ENCODE assay signal across 29 cellular contexts in the genomic region with DNA sequence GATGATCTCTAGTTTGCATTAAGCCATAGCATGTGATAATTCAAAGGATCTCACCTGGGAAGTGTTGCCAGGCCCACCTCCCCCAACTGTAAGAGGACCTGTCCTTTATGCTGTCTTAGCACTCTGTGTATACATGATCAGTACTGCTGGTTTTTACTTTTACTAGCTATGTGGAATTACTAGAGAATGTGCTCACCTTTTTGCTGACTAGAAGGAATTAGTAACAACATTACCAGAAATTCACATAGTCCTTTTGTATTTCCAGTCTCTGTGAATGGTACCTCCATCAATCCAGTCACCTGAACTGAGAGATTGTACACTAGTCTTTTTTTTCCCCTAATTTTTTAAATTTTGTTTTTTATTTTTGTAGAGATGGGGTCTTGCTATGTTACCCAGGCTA. TPM values are rescaled to one million over a fixed set of nuclear protein-coding genes. Genes with fewer than 3 reads are reported as not detected.
DNase-seq lines count a peak whose midpoint lies in the region; ATAC-seq, FAIRE-seq and TF ChIP-seq lines count a peak whose summit lies in the region.
"Had no signal": no experiment of that assay in that cellular context is flagged by ENCODE, and none has a peak within 500 bp of the region (broad histone marks: within the 10 kb centered on the region; RNA-seq: fewer than 3 reads in every experiment).

No MANE protein-coding gene starts in this region.

- H3K4me2 ChIP-seq in mammary epithelial cell (ENCODE audit: insufficient read depth, low read depth, low read length) (no peak overlapping the region), A549 (no peak overlapping the region)
- H3K4me2 ChIP-seq: BLaER1 had no signal

- DNase-seq in mammary epithelial cell (no peak), MCF 10A (ENCODE audit: unreplicated experiment) (no peak), A549 (ENCODE audit: low read depth in 1 of 2, low spot score in 1 of 2) (no peak), T-helper 17 cell (no peak), HEK293T (ENCODE audit: extremely low spot score) (no peak), ascending aorta (ENCODE audit: low spot score in 2 of 2) (no peak)
- DNase-seq: ACHN; BE2C; C1 segment of cervical spinal cord; CD4-positive, alpha-beta memory T cell; CD4-positive, CD25-positive, alpha-beta regulatory T cell; CD8-positive, alpha-beta memory T cell; COR-L47; DMS 273 treated with DMSO at 0.1 percent for 48 hours; DMS153; DMS53; DMS79; DND-41; EL; GDM1 had no signal

- no peak overlapping the region for H3K27ac Mint-ChIP-seq in MCF 10A (ENCODE audit: low read depth, unreplicated experiment)
- peak overlapping the region; percentile 30 for H3K27ac Mint-ChIP-seq in T-helper 17 cell
- H3K27ac Mint-ChIP-seq: CD14-positive monocyte; CD4-positive, CD25-positive, alpha-beta regulatory T cell had no signal

- H3K27me3 Mint-ChIP-seq in MCF 10A (ENCODE audit: insufficient read depth, unreplicated experiment), result no peaks in the 10 kb centered on the region
- no peaks in the 10 kb centered on the region for H3K27me3 Mint-ChIP-seq in T-helper 17 cell
- H3K27me3 Mint-ChIP-seq: CD4-positive, alpha-beta memory T cell; CD4-positive, CD25-positive, alpha-beta regulatory T cell; CD8-positive, alpha-beta memory T cell had no signal

- TF ChIP-seq CTCF in mammary epithelial cell (conservative IDR thresholded peaks at IDR 0.05 in 1 of 2, IDR thresholded peaks at IDR 0.05 in 1 of 2; ENCODE audit: extremely low read depth in 1 of 2, insufficient read depth in 1 of 2, low read depth in 1 of 2, low read length in 2 of 2) (no peak), MCF 10A (IDR thresholded peaks at IDR 0.05; ENCODE audit: unreplicated experiment) (no peak), A549 (IDR thresholded peaks at IDR 0.05) (no peak), ascending aorta (IDR thresholded peaks at IDR 0.05) (no peak)

- POLR2A ChIA-PET in MCF 10A (lab: Yijun Ruan, JAX) (no interaction called here), A549 (lab: Yijun Ruan, JAX) (no interaction called here), HEK293T (lab: Yijun Ruan, JAX) (no interaction called here)

- no peak overlapping the region for H2AFZ ChIP-seq in mammary epithelial cell (ENCODE audit: low read depth, low read length)

- CTCF ChIA-PET in mammary epithelial cell (lab: Charles Lee; ENCODE audit: low non-redundant PET) (no interaction called here), MCF 10A (lab: Yijun Ruan, JAX) (interaction anchor here (1.0 kb wide), 1 partner anchor 14 kb away, joined by 4 read pairs; no protein-coding TSS in a partner anchor), A549 (lab: Yijun Ruan, JAX) (no interaction called here), HEK293T (lab: Yijun Ruan, JAX) (interaction anchor here (0.6 to 0.7 kb wide), 2 partner anchors 34 to 37 kb away, joined by 3 read pairs; no protein-coding TSS in a partner anchor)

- FAIRE-seq in A549 (lab: Jason Lieb, UNC), result no peak
- FAIRE-seq: GM12878, GM12892, GM18507 had no signal

- in situ Hi-C loops in mammary epithelial cell (cut with MboI; ENCODE audit: low sequenced_read_pairs in 2 of 2), result no loop called here

- H3K4me1 Mint-ChIP-seq in MCF 10A (ENCODE audit: insufficient read depth, unreplicated experiment) (no peaks in the 10 kb centered on the region), T-helper 17 cell (peaks cover 12% of the 10 kb centered on the region)
- H3K4me1 Mint-ChIP-seq: CD14-positive monocyte; CD8-positive, alpha-beta memory T cell had no signal

- no peaks in the 10 kb centered on the region for H3K36me3 ChIP-seq in mammary epithelial cell (ENCODE audit: insufficient read depth, low read length)
- peaks cover 0 to 10% of the 10 kb centered on the region in 2 donors for H3K36me3 ChIP-seq in ascending aorta
- H3K36me3 ChIP-seq: BE2C had no signal

- no peak for TF ChIP-seq RAD21 in A549 (conservative IDR thresholded peaks at IDR 0.05 in 1 of 2, IDR thresholded peaks at IDR 0.05 in 1 of 2)

- BruUV-seq in mammary epithelial cell (replicated peaks; lab: Mats Ljungman, UMichigan), result no TSS peak
- no TSS peak for BruUV-seq in MCF 10A (replicated peaks; lab: Mats Ljungman, UMichigan)

- peak overlapping the region; percentile 17 for H3K9ac ChIP-seq in mammary epithelial cell (ENCODE audit: insufficient read depth, low read length)
- H3K9ac ChIP-seq: BLaER1 had no signal

- H3K9me3 Mint-ChIP-seq in MCF 10A (ENCODE audit: unreplicated experiment), result no peaks in the 10 kb centered on the region
- H3K9me3 Mint-ChIP-seq: CD4-positive, alpha-beta memory T cell; CD4-positive, CD25-positive, alpha-beta regulatory T cell; CD8-positive, alpha-beta memory T cell had no signal

- intact Hi-C loops in mammary epithelial cell (cut with micrococcal nuclease), result no loop called here
- intact Hi-C loops in MCF 10A (cut with micrococcal nuclease), result no loop called here
- intact Hi-C loops in ascending aorta (cut with DNase I), result no loop called here

- H3K4me3 ChIP-seq in mammary epithelial cell (replicated peaks in 1 of 3; ENCODE audit: insufficient read depth in 1 of 3, low read depth in 2 of 3, low read length in 3 of 3), result no peak overlapping the region
- H3K4me3 ChIP-seq in A549, result no peak overlapping the region
- H3K4me3 ChIP-seq in ascending aorta, result no peak overlapping the region
- H3K4me3 ChIP-seq: BLaER1, GM12878 had no signal

- H3K36me3 Mint-ChIP-seq in MCF 10A (ENCODE audit: insufficient read depth, unreplicated experiment) (no peaks in the 10 kb centered on the region), T-helper 17 cell (ENCODE audit: low read depth) (peaks cover 12% of the 10 kb centered on the region)

- dilution Hi-C loops in mammary epithelial cell (cut with HindIII; ENCODE audit: low sequenced_read_pairs), result no loop called here

- H3K27ac ChIP-seq in mammary epithelial cell (ENCODE audit: insufficient read depth, low read depth, low read length), result no peak overlapping the region
- no peak overlapping the region for H3K27ac ChIP-seq in A549
- no peak overlapping the region for H3K27ac ChIP-seq in ascending aorta
- H3K27ac ChIP-seq: 22Rv1, BLaER1 had no signal

- H3K4me1 ChIP-seq in mammary epithelial cell (ENCODE audit: insufficient read depth, low read length) (no peaks in the 10 kb centered on the region), A549 (peaks cover 8% of the 10 kb centered on the region; the same call in 1 of the 3 replicates), ascending aorta (no peaks in the 10 kb centered on the region)
- H3K4me1 ChIP-seq: BLaER1 had no signal

- H3K9me3 ChIP-seq in mammary epithelial cell (replicated peaks; ENCODE audit: insufficient read depth, low read length) (no peaks in the 10 kb centered on the region), A549 (no peaks in the 10 kb centered on the region), T-helper 17 cell (ENCODE audit: control insufficient read depth, low read length, poor library complexity, severe bottlenecking) (no peaks in the 10 kb centered on the region), ascending aorta (no peaks in the 10 kb centered on the region)
- H3K9me3 ChIP-seq: BE2C, BLaER1 had no signal

- H3K27me3 ChIP-seq in mammary epithelial cell (ENCODE audit: insufficient read depth, low read length), result no peaks in the 10 kb centered on the region
- no peaks in the 10 kb centered on the region for H3K27me3 ChIP-seq in ascending aorta
- H3K27me3 ChIP-seq: BE2C, BLaER1 had no signal

- TF ChIP-seq POLR2A in A549 (IDR thresholded peaks at IDR 0.05; ENCODE audit: low read length), result no peak

- no peak for ATAC-seq in A549
- no peak for ATAC-seq in T-helper 17 cell
- ATAC-seq: GM12878 had no signal

- no peak for TF ChIP-seq EP300 in A549 (IDR thresholded peaks at IDR 0.05)

- H4K20me1 ChIP-seq in mammary epithelial cell (ENCODE audit: insufficient read depth, low read length), result no peaks in the 10 kb centered on the region
- H4K20me1 ChIP-seq: BLaER1 had no signal

- H3K4me3 Mint-ChIP-seq in MCF 10A (ENCODE audit: unreplicated experiment), result no peak overlapping the region
- no peak overlapping the region for H3K4me3 Mint-ChIP-seq in T-helper 17 cell
- H3K4me3 Mint-ChIP-seq: CD14-positive monocyte; CD4-positive, alpha-beta memory T cell; CD4-positive, CD25-positive, alpha-beta regulatory T cell; CD8-positive, alpha-beta memory T cell had no signal

- H3K79me2 ChIP-seq in mammary epithelial cell (ENCODE audit: insufficient read depth, low read length), result no peaks in the 10 kb centered on the region

TF ChIP-seq in A549, 52 proteins besides CTCF, POLR2A, EP300 and RAD21:
- TF ChIP-seq MAFK (IDR thresholded peaks at IDR 0.05; ENCODE audit: partially characterized antibody) (peak; percentile 48), CBX8 (IDR thresholded peaks at IDR 0.05) (no peak)

TF ChIP-seq in HEK293T, 16 proteins besides CTCF, POLR2A, EP300 and RAD21 (continues in another document):
- TF ChIP-seq ELF4 (IDR thresholded peaks at IDR 0.05) (no peak), HDGF (IDR thresholded peaks at IDR 0.05; ENCODE audit: borderline replicate concordance) (no peak), BHLHE40 (IDR thresholded peaks at IDR 0.05; ENCODE audit: borderline replicate concordance) (no peak), ZNF384 (IDR thresholded peaks at IDR 0.05) (no peak), FOXK2 (IDR thresholded peaks at IDR 0.05) (no peak), LEF1 (IDR thresholded peaks at IDR 0.05; ENCODE audit: borderline replicate concordance) (no peak), NFRKB (IDR thresholded peaks at IDR 0.05) (no peak)

RNA-seq across cellular contexts. Expression of a gene that starts 46.6 kb away (rescaled TPM):
- total RNA-seq in mammary epithelial cell, result 10 to 100 TPM in 1 of 2 donors, 1 to 10 TPM in 1; 4.5 to 10.0 TPM
- polyA plus RNA-seq in mammary epithelial cell, result 2.2 TPM
- 5.6 TPM for polyA minus RNA-seq in mammary epithelial cell
- 0.63 and 0.93 TPM in 2 replicates for total RNA-seq in MCF 10A (2022)
- polyA plus RNA-seq in A549 (2011; rRNA removed), result 7.4 and 7.9 TPM in 2 replicates
- 1.9 and 2.2 TPM in 2 replicates for polyA plus RNA-seq in A549 (2012; cell fraction: cytosol; rRNA removed)
- polyA plus RNA-seq in A549 (2012; cell fraction: nucleus; rRNA removed), result 1.3 and 2.0 TPM in 2 replicates
- 4.9 to 5.3 TPM (median 5.2 TPM) in 3 replicates for polyA plus RNA-seq in A549 (2017; fragmentation: RNase III; extraction: RNeasy Plus Mini Kit Qiagen cat#74134 plus additional on column Dnase treatment)
- polyA minus RNA-seq in A549 (2011; rRNA and poly(A)+ RNA removed), result 5.0 and 5.1 TPM in 2 replicates
- 10 to 100 TPM; 11.4 to 11.7 TPM for total RNA-seq in T-helper 17 cell
- total RNA-seq in ascending aorta, result 9.6 TPM

RNA-seq across cellular contexts. Expression of a gene that starts 54.4 kb away (rescaled TPM):
- total RNA-seq in mammary epithelial cell, result 1 to 10 TPM; 1.3 to 6.7 TPM
- 1.1 TPM for polyA plus RNA-seq in mammary epithelial cell
- polyA minus RNA-seq in mammary epithelial cell, result not detected
- not detected in 2 replicates for total RNA-seq in MCF 10A (2022)
- 8.7 and 9.7 TPM in 2 replicates for polyA plus RNA-seq in A549 (2011; rRNA removed)
- 2.5 and 2.6 TPM in 2 replicates for polyA plus RNA-seq in A549 (2012; cell fraction: cytosol; rRNA removed)
- polyA plus RNA-seq in A549 (2012; cell fraction: nucleus; rRNA removed), result 0.94 and 1.3 TPM in 2 replicates
- 6.8 to 10.3 TPM (median 8.1 TPM) in 3 replicates for polyA plus RNA-seq in A549 (2017; fragmentation: RNase III; extraction: RNeasy Plus Mini Kit Qiagen cat#74134 plus additional on column Dnase treatment)
- 2.1 and 2.3 TPM in 2 replicates for polyA minus RNA-seq in A549 (2011; rRNA and poly(A)+ RNA removed)
- total RNA-seq in T-helper 17 cell, result 10 to 100 TPM in 1 of 2 donors, 1 to 10 TPM in 1; 9.2 to 10.3 TPM
- total RNA-seq in ascending aorta, result not detected
- total RNA-seq: A172, Daoy, G401 had no signal

Comparison
In these comparisons a context has a peak if more than half of its experiments do, and no peak if none do; other contexts are left out.
1. CTCF ChIA-PET loops: an anchor here in MCF 10A (1.0 kb wide) and HEK293T (0.6 to 0.7 kb wide); none called in mammary epithelial cell and A549.